In the genomic region with DNA sequence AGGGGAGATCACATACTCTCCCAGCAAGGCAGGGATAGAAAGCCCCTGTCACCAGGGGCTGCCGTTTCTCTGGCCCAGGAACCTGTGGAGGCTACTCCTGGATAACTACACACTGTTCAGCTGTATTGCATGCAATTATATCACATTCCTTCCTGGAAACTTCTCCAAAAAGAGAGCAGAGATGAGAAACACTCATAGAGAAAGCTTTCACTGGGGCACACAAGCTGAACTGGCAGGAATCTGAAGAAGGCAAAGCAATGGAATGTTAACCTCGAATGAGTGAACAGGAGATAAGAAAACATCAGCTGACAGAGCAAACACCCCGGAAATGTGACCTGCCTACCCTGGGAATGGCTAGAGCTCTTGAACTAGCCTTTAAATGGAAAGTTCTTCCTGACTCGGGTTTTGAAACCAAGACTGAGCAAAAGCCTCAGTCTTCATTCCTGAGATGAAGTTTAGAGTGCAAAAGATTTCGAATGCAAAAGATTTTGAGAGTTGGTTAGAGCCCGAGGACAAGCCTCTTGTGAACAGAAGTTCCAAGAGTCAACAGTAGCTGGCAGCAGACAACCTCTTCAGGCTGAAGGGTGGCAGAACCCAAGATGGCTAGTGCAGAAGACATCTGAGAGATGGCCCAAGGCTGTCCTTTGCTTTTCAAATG, we compare ENCODE assay signal across 8 cellular contexts. TPM values are rescaled to one million over a fixed set of nuclear protein-coding genes. Genes with fewer than 3 reads are reported as not detected.
DNase-seq lines count a peak whose midpoint lies in the region; ATAC-seq, FAIRE-seq and TF ChIP-seq lines count a peak whose summit lies in the region.

No MANE protein-coding gene starts in this region.

- no peak overlapping the region for H3K4me3 ChIP-seq in OCI-LY3 (ENCODE audit: low read length)
- H3K4me3 ChIP-seq in fibroblast of pulmonary artery (replicated peaks; ENCODE audit: low read depth, low read length) = no peak overlapping the region
- no peak overlapping the region for H3K4me3 ChIP-seq in skeletal muscle cell (ENCODE audit: low read depth, low read length)

- peaks cover 7% of the 10 kb centered on the region for H3K4me1 ChIP-seq in OCI-LY3 (ENCODE audit: low read length)

- no peaks in the 10 kb centered on the region for H3K79me2 ChIP-seq in OCI-LY3 (ENCODE audit: low read length)

- H3K4me2 ChIP-seq in OCI-LY3 (ENCODE audit: low read length) = no peak overlapping the region

- TF ChIP-seq POLR2A in GM12891 (IDR thresholded peaks at IDR 0.05; ENCODE audit: low read depth, low read length) = no peak

- FAIRE-seq in GM12891 (lab: Jason Lieb, UNC) (no peak), frontal cortex (lab: Jason Lieb, UNC) (no peak)

- H2AFZ ChIP-seq in OCI-LY3 (ENCODE audit: low read depth, low read length) = no peak overlapping the region

- H4K20me1 ChIP-seq in OCI-LY3 (ENCODE audit: insufficient read depth, low read length) = peaks cover 2% of the 10 kb centered on the region; the same call in 1 of the 2 replicates

- no peak overlapping the region for H3K9ac ChIP-seq in OCI-LY3 (ENCODE audit: low read length)

- H3K27me3 ChIP-seq in OCI-LY3 (ENCODE audit: low read depth, low read length) = no peaks in the 10 kb centered on the region

- TF ChIP-seq CTCF in OCI-LY3 (IDR thresholded peaks at IDR 0.05; ENCODE audit: low read depth, low read length) (peak; percentile 43), fibroblast of pulmonary artery (IDR thresholded peaks at IDR 0.05; ENCODE audit: low read length, missing control alignments) (peak; percentile 69)

- no peak overlapping the region for H3K27ac ChIP-seq in OCI-LY3 (ENCODE audit: low read length)

- no peaks in the 10 kb centered on the region for H3K9me3 ChIP-seq in OCI-LY3 (ENCODE audit: insufficient read depth, low read length)

- no peaks in the 10 kb centered on the region for H3K36me3 ChIP-seq in OCI-LY3 (replicated peaks; ENCODE audit: low read depth, low read length)

- DNase-seq in GM12891 (ENCODE audit: insufficient read length, low spot score) = peak; percentile 15
- peak; percentile 95 for DNase-seq in fibroblast of pulmonary artery (ENCODE audit: low read depth)
- peak; percentile 73 for DNase-seq in skeletal muscle cell (ENCODE audit: low read depth)
- DNase-seq in stimulated activated CD4-positive, alpha-beta T cell treated with anti-CD3 and anti-CD28 coated beads, Interleukin-4, amount 100 ng/mL, for 4 hours = no peak
- DNase-seq in frontal cortex (ENCODE audit: low spot score in 2 of 2) = no peak
- no peak for DNase-seq in NCI-H524 treated with DMSO at 0.1 percent for 48 hours (lab: John Stamatoyannopoulos, UW)

- ATAC-seq in GM21717 (IDR thresholded peaks at IDR 0.05; ENCODE audit: unreplicated experiment) = no peak

TF ChIP-seq in GM12891, 5 proteins besides CTCF, POLR2A, EP300 and RAD21:
- TF ChIP-seq POLR2AphosphoS5 (IDR thresholded peaks at IDR 0.05; ENCODE audit: low read depth, low read length) (no peak), SPI1 (IDR thresholded peaks at IDR 0.05; ENCODE audit: low read depth, low read length) (no peak), POU2F2 (IDR thresholded peaks at IDR 0.05; ENCODE audit: low read depth, low read length) (no peak)
TF ChIP-seq in GM12891: peak in this region for 0.

RNA-seq across cellular contexts. Expression of a gene that starts 32.3 kb away (rescaled TPM):
- polyA plus RNA-seq in GM12891 (2012; ENCODE audit: low read depth, missing spikeins) = 0.06 TPM
- 1.6 TPM for total RNA-seq in frontal cortex

Comparison
In these comparisons a context has a peak if more than half of its experiments do, and no peak if none do; other contexts are left out.
1. DNase-seq: peak in GM12891 (single experiment), fibroblast of pulmonary artery (single experiment) and skeletal muscle cell (single experiment); none in stimulated activated CD4-positive, alpha-beta T cell treated with anti-CD3 and anti-CD28 coated beads, Interleukin-4, amount 100 ng/mL, for 4 hours (0 of 2), frontal cortex (0 of 2) and NCI-H524 treated with DMSO at 0.1 percent for 48 hours (single experiment).